14 cellular contexts compared by ENCODE assay signal in genomic region chr15:93614446-93615104, GRCh38.
"Had no signal": no experiment of that assay in that cellular context is flagged by ENCODE, and none has a peak within 500 bp of the region (broad histone marks: within the 10 kb centered on the region; RNA-seq: fewer than 3 reads in every experiment).

No MANE protein-coding gene starts in this region.

- H3K4me3 ChIP-seq: mucosa of descending colon, ovary, sigmoid colon, spleen, tibial nerve, vagina had no signal

- DNase-seq: activated CD4-positive, alpha-beta T cell treated with anti-CD3 and anti-CD28 coated beads, Interleukin-2, amount 50 U/mL, for 48 hours; activated T-cell treated with anti-CD3 and anti-CD28 coated beads for 4 hours; central memory CD4-positive, alpha-beta T cell; erythroblast; head of caudate nucleus; mesenchymal stem cell; mucosa of descending colon; naive B cell; ovary; sigmoid colon; spleen; stimulated activated naive CD4-positive, alpha-beta T cell had no signal

- H3K36me3 ChIP-seq: ovary, sigmoid colon, spleen, tibial nerve, vagina had no signal

- H3K27me3 ChIP-seq: ovary, sigmoid colon, tibial nerve, vagina had no signal

- H3K4me1 ChIP-seq: sigmoid colon, spleen, tibial nerve, vagina had no signal

- H3K27ac ChIP-seq: ovary, sigmoid colon, spleen, tibial nerve, vagina had no signal

- ATAC-seq: mucosa of descending colon had no signal

- H3K9me3 ChIP-seq: mucosa of descending colon, ovary, sigmoid colon, spleen, tibial nerve, vagina had no signal
